In genomic region chr9:36306481-36307306, GRCh38 we compare ENCODE assay signal across 1 cellular context.
TF ChIP-seq lines count a peak whose summit lies in the region.

No MANE protein-coding gene starts in this region.

TF ChIP-seq in K562, 482 proteins besides CTCF, POLR2A, EP300 and RAD21 (continued from another document):
- no peak for TF ChIP-seq AFF4 (CRISPR knock-in tag; IDR thresholded peaks at IDR 0.05)
